In genomic region chr19:571127-571974, GRCh38 we compare ENCODE assay signal across 8 cellular contexts. TPM values are rescaled to one million over a fixed set of nuclear protein-coding genes. Genes with fewer than 3 reads are reported as not detected.
DNase-seq lines count a peak whose midpoint lies in the region; ATAC-seq and TF ChIP-seq lines count a peak whose summit lies in the region.

No MANE protein-coding gene starts in this region.

- peak overlapping the region; percentile 29 for H3K4me3 ChIP-seq in cardiac muscle cell

- in situ Hi-C loops in Caki2 (cut with HindIII; ENCODE audit: low pct_unique_long_range_greater_than_20kb, low sequenced_read_pairs), result no loop called here

- no peaks in the 10 kb centered on the region for H3K9me3 Mint-ChIP-seq in activated naive CD4-positive, alpha-beta T cell treated with anti-CD3 and anti-CD28 coated beads for 36 hours

- peaks cover 29% of the 10 kb centered on the region for H3K4me1 ChIP-seq in cardiac muscle cell (ENCODE audit: low read depth)

- H3K4me3 Mint-ChIP-seq in activated naive CD4-positive, alpha-beta T cell treated with anti-CD3 and anti-CD28 coated beads for 36 hours, result peak overlapping the region; percentile 90

- H3K27ac ChIP-seq in cardiac muscle cell, result peak overlapping the region; percentile 65

- CTCF ChIA-PET in activated naive CD4-positive, alpha-beta T cell treated with anti-CD3 and anti-CD28 coated beads for 36 hours (lab: Charles Lee), result interaction anchor here (0.6 to 1.1 kb wide), 2 partner anchors 65 to 94 kb away, joined by 3 to 4 read pairs; no protein-coding TSS in a partner anchor

- no peaks in the 10 kb centered on the region for H3K27me3 Mint-ChIP-seq in activated naive CD4-positive, alpha-beta T cell treated with anti-CD3 and anti-CD28 coated beads for 36 hours (ENCODE audit: low read depth)

- H3K36me3 ChIP-seq in cardiac muscle cell, result no peaks in the 10 kb centered on the region

- H3K27me3 ChIP-seq in cardiac muscle cell, result no peaks in the 10 kb centered on the region

- peaks cover 30% of the 10 kb centered on the region for H3K4me1 Mint-ChIP-seq in activated naive CD4-positive, alpha-beta T cell treated with anti-CD3 and anti-CD28 coated beads for 36 hours (ENCODE audit: low read depth)

- DNase-seq in Caki2 (ENCODE audit: low read depth) (peak; percentile 46), NOMO-1 treated with DMSO at 0.1 percent for 48 hours (lab: John Stamatoyannopoulos, UW; ENCODE audit: unreplicated experiment) (peak; percentile 73), cardiac muscle cell (ENCODE audit: low read depth in 1 of 2, low spot score in 1 of 2) (peak; percentile 37 to 38), retina (peak; percentile 87)
- peak; percentile 78 for DNase-seq in activated naive CD4-positive, alpha-beta T cell treated with anti-CD3 and anti-CD28 coated beads for 36 hours

- no peak for TF ChIP-seq CTCF in cardiac muscle cell (IDR thresholded peaks at IDR 0.05; ENCODE audit: low read depth, low read length)

- ATAC-seq in HG03565 (IDR thresholded peaks at IDR 0.05; ENCODE audit: unreplicated experiment) (peak; percentile 2), GM18909 (IDR thresholded peaks at IDR 0.05; ENCODE audit: poor library complexity, unreplicated experiment) (no peak), GM19023 (IDR thresholded peaks at IDR 0.05; ENCODE audit: unreplicated experiment) (no peak)

- no peaks in the 10 kb centered on the region for H3K9me3 ChIP-seq in cardiac muscle cell (ENCODE audit: low read depth)

- intact Hi-C loops in activated naive CD4-positive, alpha-beta T cell treated with anti-CD3 and anti-CD28 coated beads for 36 hours (cut with micrococcal nuclease), result loop anchor here (5.0 kb wide), 1 partner anchor 346 kb away; the partner anchor contains the start of gene KISS1R

- peak overlapping the region; percentile 92 for H3K27ac Mint-ChIP-seq in activated naive CD4-positive, alpha-beta T cell treated with anti-CD3 and anti-CD28 coated beads for 36 hours

- H3K36me3 Mint-ChIP-seq in activated naive CD4-positive, alpha-beta T cell treated with anti-CD3 and anti-CD28 coated beads for 36 hours (ENCODE audit: low read depth), result peaks cover 3% of the 10 kb centered on the region

RNA-seq across cellular contexts. Expression of gene BSG, which starts 1.0 kb away (rescaled TPM):
- 255 and 330 TPM in 2 replicates for total RNA-seq in Caki2 (2014; rRNA removed; shearing (Covaris generic); ENCODE audit: low replicate concordance)
- 100 to 1,000 TPM; 160 to 161 TPM for total RNA-seq in activated naive CD4-positive, alpha-beta T cell treated with anti-CD3 and anti-CD28 coated beads for 36 hours
- 826 and 1,015 TPM in 2 replicates for total RNA-seq in cardiac muscle cell
- polyA plus RNA-seq in cardiac muscle cell, result 976 and 1,204 TPM in 2 replicates

RNA-seq across cellular contexts. Expression of gene HCN2, which starts 18.3 kb away (rescaled TPM):
- 2.1 and 3.2 TPM in 2 replicates for total RNA-seq in Caki2 (2014; rRNA removed; shearing (Covaris generic); ENCODE audit: low replicate concordance)
- under 1 TPM; 0.41 to 0.49 TPM for total RNA-seq in activated naive CD4-positive, alpha-beta T cell treated with anti-CD3 and anti-CD28 coated beads for 36 hours
- 1.0 and 2.3 TPM in 2 replicates for total RNA-seq in cardiac muscle cell
- 0.34 and 0.46 TPM in 2 replicates for polyA plus RNA-seq in cardiac muscle cell

RNA-seq across cellular contexts. Expression of gene GZMM, which starts 27.5 kb away (rescaled TPM):
- total RNA-seq in Caki2 (2014; rRNA removed; shearing (Covaris generic); ENCODE audit: low replicate concordance), result not detected in 2 replicates
- total RNA-seq in activated naive CD4-positive, alpha-beta T cell treated with anti-CD3 and anti-CD28 coated beads for 36 hours, result 10 to 100 TPM; 20.7 TPM
- total RNA-seq in cardiac muscle cell, result not detected in 2 replicates
- 0.39 TPM in 1 of 2 replicates, not detected in the other for polyA plus RNA-seq in cardiac muscle cell

RNA-seq across cellular contexts. Expression of gene CDC34, which starts 39.8 kb away (rescaled TPM):
- total RNA-seq in Caki2 (2014; rRNA removed; shearing (Covaris generic); ENCODE audit: low replicate concordance), result 35.0 and 38.4 TPM in 2 replicates
- 10 to 100 TPM; 42.1 to 42.5 TPM for total RNA-seq in activated naive CD4-positive, alpha-beta T cell treated with anti-CD3 and anti-CD28 coated beads for 36 hours
- total RNA-seq in cardiac muscle cell, result 205 and 247 TPM in 2 replicates
- polyA plus RNA-seq in cardiac muscle cell, result 205 and 207 TPM in 2 replicates

Comparison
In these comparisons a context has a peak if more than half of its experiments do, and no peak if none do; other contexts are left out.
1. RNA of gene GZMM, which starts 27.5 kb away (total RNA-seq): 20.7 TPM in activated naive CD4-positive, alpha-beta T cell treated with anti-CD3 and anti-CD28 coated beads for 36 hours; not detected in Caki2 and not detected in cardiac muscle cell; every median in the first group is over 10 times any median in the second.
2. Peak in every context shown above with its lines, with median percentiles within 50 percentile points of each other: DNase-seq.